In the genomic region with DNA sequence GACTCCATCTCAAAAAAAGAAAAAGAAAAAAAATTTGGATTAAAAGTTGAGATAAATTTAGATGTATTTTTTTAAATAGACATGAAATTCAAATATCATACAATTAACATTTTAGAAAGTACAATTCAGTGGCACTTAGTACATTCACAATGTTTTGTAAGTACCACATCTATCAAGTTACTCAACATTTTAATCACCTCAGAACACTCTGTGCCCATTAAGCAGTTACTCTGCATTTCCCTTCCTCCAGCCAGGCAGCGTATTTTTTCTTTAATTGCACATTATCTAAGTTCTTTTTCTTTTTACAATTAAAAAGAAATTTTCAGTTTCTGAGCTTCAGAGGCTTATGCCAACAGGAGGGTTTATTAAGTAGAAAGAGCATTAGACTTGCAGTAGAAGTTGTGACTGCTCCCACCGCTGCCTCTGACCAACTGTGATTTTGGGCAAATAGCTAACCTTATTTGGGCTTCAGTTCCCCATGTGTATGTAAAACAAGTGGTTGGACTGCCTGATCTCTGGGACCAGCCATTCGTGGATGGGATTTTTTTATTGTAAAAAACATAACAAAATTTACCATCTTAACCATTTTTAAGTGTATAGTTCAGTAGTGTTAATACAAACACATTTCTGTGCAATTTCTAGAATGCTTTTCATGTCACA, we compare ENCODE assay signal across 1 cellular context.
TF ChIP-seq lines count a peak whose summit lies in the region.

No MANE protein-coding gene starts in this region.

TF ChIP-seq in WTC11, 78 proteins besides CTCF, POLR2A, EP300 and RAD21 (continued from another document):
- TF ChIP-seq, protein P1, sequence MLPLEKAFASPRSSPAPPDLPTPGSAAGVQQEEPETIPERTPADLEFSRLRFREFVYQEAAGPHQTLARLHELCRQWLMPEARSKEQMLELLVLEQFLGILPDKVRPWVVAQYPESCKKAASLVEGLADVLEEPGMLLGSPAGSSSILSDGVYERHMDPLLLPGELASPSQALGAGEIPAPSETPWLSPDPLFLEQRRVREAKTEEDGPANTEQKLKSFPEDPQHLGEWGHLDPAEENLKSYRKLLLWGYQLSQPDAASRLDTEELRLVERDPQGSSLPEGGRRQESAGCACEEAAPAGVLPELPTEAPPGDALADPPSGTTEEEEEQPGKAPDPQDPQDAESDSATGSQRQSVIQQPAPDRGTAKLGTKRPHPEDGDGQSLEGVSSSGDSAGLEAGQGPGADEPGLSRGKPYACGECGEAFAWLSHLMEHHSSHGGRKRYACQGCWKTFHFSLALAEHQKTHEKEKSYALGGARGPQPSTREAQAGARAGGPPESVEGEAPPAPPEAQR (CRISPR knock-in tag; IDR thresholded peaks at IDR 0.05) = no peak
- TF ChIP-seq TEAD1 (CRISPR knock-in tag; IDR thresholded peaks at IDR 0.05) (no peak), NR3C1 (CRISPR knock-in tag; conservative IDR thresholded peaks at IDR 0.05; ENCODE audit: low read depth) (no peak), ZNF416 (CRISPR knock-in tag; IDR thresholded peaks at IDR 0.05) (no peak), FOXJ3 (CRISPR knock-in tag; IDR thresholded peaks at IDR 0.05; ENCODE audit: borderline replicate concordance) (no peak), HMGA2 (CRISPR knock-in tag; IDR thresholded peaks at IDR 0.05) (no peak), ZBTB21 (CRISPR knock-in tag; IDR thresholded peaks at IDR 0.05; ENCODE audit: borderline replicate concordance) (no peak), ZNF219 (CRISPR knock-in tag; IDR thresholded peaks at IDR 0.05; ENCODE audit: borderline replicate concordance) (no peak), TCF7 (CRISPR knock-in tag; IDR thresholded peaks at IDR 0.05; ENCODE audit: low read depth) (no peak), ZNF317 (CRISPR knock-in tag; IDR thresholded peaks at IDR 0.05; ENCODE audit: borderline replicate concordance, low read depth) (no peak), SMAD4 (CRISPR knock-in tag; IDR thresholded peaks at IDR 0.05) (no peak), CREB1 (CRISPR knock-in tag; IDR thresholded peaks at IDR 0.05) (no peak), ETV6 (CRISPR knock-in tag; IDR thresholded peaks at IDR 0.05) (no peak), ZNF263 (CRISPR knock-in tag; IDR thresholded peaks at IDR 0.05; ENCODE audit: low read depth) (no peak)
TF ChIP-seq in WTC11: peak in this region for 0.
